17 cellular contexts compared by ENCODE assay signal in the genomic region with DNA sequence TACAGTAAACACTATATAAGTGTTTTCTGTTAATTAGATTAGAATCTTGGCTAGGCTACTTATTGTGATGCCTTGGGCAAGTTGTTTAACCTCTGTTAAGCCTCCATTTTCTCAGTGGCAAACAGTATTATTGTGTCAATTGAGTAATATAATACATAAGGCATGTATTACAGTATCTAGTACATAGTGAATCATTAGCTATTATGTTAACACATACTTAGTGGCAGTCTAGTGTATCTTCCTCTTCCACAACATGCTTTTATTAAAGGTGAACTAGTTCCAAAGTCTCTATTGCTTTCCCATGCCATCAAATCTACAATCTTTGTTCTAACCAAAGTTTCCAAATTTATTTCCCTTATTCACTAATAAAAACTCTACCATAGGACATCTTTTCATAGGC.
A peak's percentile ranks its signal among the peaks of the same experiment; 100 is the strongest.
DNase-seq lines count a peak whose midpoint lies in the region; ATAC-seq, FAIRE-seq and TF ChIP-seq lines count a peak whose summit lies in the region.
"Had no signal": no experiment of that assay in that cellular context is flagged by ENCODE, and none has a peak within 500 bp of the region (broad histone marks: within the 10 kb centered on the region; RNA-seq: fewer than 3 reads in every experiment).

No MANE protein-coding gene starts in this region.

- H2BK15ac ChIP-seq in IMR-90 (ENCODE audit: low read depth, low read length), result no peak overlapping the region

- CTCF ChIA-PET in IMR-90 (lab: Yijun Ruan, JAX) (no interaction called here), HepG2 (lab: Yijun Ruan, JAX; ENCODE audit: low intra/inter-chr PET ratio, low total read pairs) (no interaction called here)

- H3K14ac ChIP-seq in IMR-90 (replicated peaks; ENCODE audit: low read depth, low read length), result no peak overlapping the region

- no peaks in the 10 kb centered on the region for H3K79me1 ChIP-seq in IMR-90 (ENCODE audit: low read depth in 1 of 2, low read length in 2 of 2)

- H3K4me2 ChIP-seq in IMR-90 (ENCODE audit: low read depth, low read length), result no peak overlapping the region
- H3K4me2 ChIP-seq in HepG2 (ENCODE audit: low read depth, low read length), result peak overlapping the region; percentile 50; the same call in 1 of the 2 replicates

- no peaks in the 10 kb centered on the region for H3K79me2 ChIP-seq in HepG2 (ENCODE audit: insufficient read depth, low read length)

- dilution Hi-C loops in IMR-90 (cut with HindIII; ENCODE audit: low sequenced_read_pairs, unreplicated experiment), result no loop called here

- H4K91ac ChIP-seq in IMR-90 (ENCODE audit: insufficient read depth, low read depth, low read length), result no peak overlapping the region

- H3K4ac ChIP-seq in IMR-90 (ENCODE audit: low read depth, low read length), result no peak overlapping the region

- no peak overlapping the region for H4K8ac ChIP-seq in IMR-90 (ENCODE audit: low read depth in 2 of 2, low read length in 2 of 2)

- H2AK9ac ChIP-seq in IMR-90 (replicated peaks; ENCODE audit: low read depth, low read length, poor library complexity), result no peak overlapping the region

- H3K56ac ChIP-seq in IMR-90 (ENCODE audit: extremely low read depth, insufficient read depth, low read length), result no peak overlapping the region

- TF ChIP-seq POLR2A in IMR-90 (IDR thresholded peaks at IDR 0.05; ENCODE audit: low read depth, low read length) (no peak), HepG2 (IDR thresholded peaks at IDR 0.05; ENCODE audit: insufficient read depth in 1 of 2, low read depth in 2 of 2, low read length in 2 of 2) (no peak)

- H3K27ac ChIP-seq in IMR-90 (ENCODE audit: insufficient read depth, low read length) (no peak overlapping the region), HepG2 (ENCODE audit: extremely low read length, insufficient read depth, low read length) (peak overlapping the region; percentile 82), upper lobe of right lung (peak overlapping the region; percentile 3), right cardiac atrium (ENCODE audit: low read length) (no peak overlapping the region)

- H2BK5ac ChIP-seq in IMR-90 (ENCODE audit: low read depth, low read length, poor library complexity, severe bottlenecking), result no peak overlapping the region

- no peak overlapping the region for H3K4me3 ChIP-seq in IMR-90 (ENCODE audit: insufficient read depth, low read depth, low read length)
- H3K4me3 ChIP-seq in epithelial cell of esophagus (ENCODE audit: low read length), result no peak overlapping the region
- no peak overlapping the region for H3K4me3 ChIP-seq in HepG2 (replicated peaks in 1 of 3; ENCODE audit: insufficient read depth in 1 of 3, low read depth in 2 of 3, low read length in 3 of 3)
- H3K4me3 ChIP-seq in upper lobe of right lung, result no peak overlapping the region
- no peak overlapping the region for H3K4me3 ChIP-seq in right cardiac atrium (ENCODE audit: low read length)
- H3K4me3 ChIP-seq: HAP-1, MG63 had no signal

- no TSS peak for BruUV-seq in IMR-90 (replicated peaks; lab: Mats Ljungman, UMichigan)
- no TSS peak for BruUV-seq in HepG2 (replicated peaks; lab: Mats Ljungman, UMichigan)

- H3K9me3 ChIP-seq in IMR-90 (ENCODE audit: control insufficient read depth, insufficient read depth, low read length), result no peaks in the 10 kb centered on the region
- no peaks in the 10 kb centered on the region for H3K9me3 ChIP-seq in HepG2 (ENCODE audit: low read length)
- no peaks in the 10 kb centered on the region for H3K9me3 ChIP-seq in upper lobe of right lung
- no peaks in the 10 kb centered on the region for H3K9me3 ChIP-seq in right cardiac atrium (ENCODE audit: control insufficient read depth, low read length)
- H3K9me3 ChIP-seq: BE2C, HAP-1, MG63 had no signal

- no peaks in the 10 kb centered on the region for H3K27me3 ChIP-seq in IMR-90 (ENCODE audit: control insufficient read depth, insufficient read depth, low read length)
- no peaks in the 10 kb centered on the region for H3K27me3 ChIP-seq in HepG2 (ENCODE audit: control insufficient read depth in 1 of 2, insufficient read depth in 2 of 2, low read length in 2 of 2)
- no peaks in the 10 kb centered on the region for H3K27me3 ChIP-seq in upper lobe of right lung
- no peaks in the 10 kb centered on the region for H3K27me3 ChIP-seq in right cardiac atrium (ENCODE audit: control insufficient read depth, insufficient read depth)
- H3K27me3 ChIP-seq: BE2C, MG63 had no signal

- TF ChIP-seq RAD21 in IMR-90 (IDR thresholded peaks at IDR 0.05; ENCODE audit: low read length) (no peak), HepG2 (CRISPR knock-in tag; IDR thresholded peaks at IDR 0.05) (no peak)

- no peak overlapping the region for H2AFZ ChIP-seq in IMR-90 (replicated peaks; ENCODE audit: low read length, poor library complexity)
- no peak overlapping the region for H2AFZ ChIP-seq in HepG2 (ENCODE audit: low read length)

- ATAC-seq in IMR-90 (ENCODE audit: low read depth) (peak; percentile 57; the same call in 1 of the 2 replicates), HepG2 (peak; percentile 71), upper lobe of right lung (peak; percentile 15), right cardiac atrium (no peak)
- ATAC-seq: Panc1 had no signal

- H3K36me3 ChIP-seq in IMR-90 (ENCODE audit: control insufficient read depth, insufficient read depth, low read length), result no peaks in the 10 kb centered on the region
- no peaks in the 10 kb centered on the region for H3K36me3 ChIP-seq in HepG2 (replicated peaks in 1 of 2; ENCODE audit: control insufficient read depth in 1 of 2, insufficient read depth in 2 of 2, low read length in 2 of 2)
- no peaks in the 10 kb centered on the region for H3K36me3 ChIP-seq in upper lobe of right lung
- H3K36me3 ChIP-seq: BE2C, HAP-1, MG63 had no signal

- POLR2A ChIA-PET in IMR-90 (lab: Charles Lee; ENCODE audit: unreplicated experiment) (no interaction called here), HepG2 (lab: Yijun Ruan, JAX) (interaction anchor here (0.8 to 1.3 kb wide), 3 partner anchors 14 to 43 kb away, joined by 3 to 6 read pairs (median 3); no protein-coding TSS in a partner anchor)

- FAIRE-seq in HepG2 (lab: Jason Lieb, UNC), result no peak

- no peaks in the 10 kb centered on the region; the same call in 1 of the 2 replicates for H3K4me1 ChIP-seq in IMR-90 (ENCODE audit: control insufficient read depth, insufficient read depth, low read length)
- peaks cover 58% of the 10 kb centered on the region for H3K4me1 ChIP-seq in HepG2 (ENCODE audit: insufficient read depth, low read length)
- H3K4me1 ChIP-seq in upper lobe of right lung, result no peaks in the 10 kb centered on the region
- no peaks in the 10 kb centered on the region for H3K4me1 ChIP-seq in right cardiac atrium (ENCODE audit: control insufficient read depth, insufficient read depth, low read length)
- H3K4me1 ChIP-seq: BE2C, HAP-1 had no signal

- H4K20me1 ChIP-seq in IMR-90 (ENCODE audit: insufficient read depth, low read length), result no peaks in the 10 kb centered on the region
- H4K20me1 ChIP-seq in HepG2 (ENCODE audit: insufficient read depth, low read length), result no peaks in the 10 kb centered on the region

- H2BK120ac ChIP-seq in IMR-90 (ENCODE audit: low read depth, low read length), result no peak overlapping the region

- in situ Hi-C loops in IMR-90 (cut with MboI; ENCODE audit: low sequenced_read_pairs), result no loop called here
- in situ Hi-C loops in HepG2 (cut with HindIII; ENCODE audit: extremely low pct_ligation_motif_present, low pct_unique_long_range_greater_than_20kb), result no loop called here

- H3K9ac ChIP-seq in IMR-90 (ENCODE audit: low read depth, low read length) (no peak overlapping the region), HepG2 (ENCODE audit: insufficient read depth, low read depth, low read length) (peak overlapping the region; percentile 30)

- no peak overlapping the region for H3K18ac ChIP-seq in IMR-90 (ENCODE audit: low read depth, low read length)

- DNase-seq in IMR-90, result no peak
- DNase-seq in epithelial cell of esophagus (ENCODE audit: low read depth), result peak; percentile 62
- peak; percentile 28 for DNase-seq in HepG2 (ENCODE audit: low spot score)
- no peak for DNase-seq in upper lobe of right lung
- no peak for DNase-seq in ecto neural progenitor cell (ENCODE audit: low spot score)
- DNase-seq in right cardiac atrium, result no peak
- no peak for DNase-seq in T-helper 9 cell
- DNase-seq: BE2C, MG63, NCI-H1105, NCI-H187 treated with DMSO at 0.1 percent for 48 hours, NCI-H2171, NCI-H446 treated with DMSO at 0.1 percent for 48 hours, NCI-H748 treated with DMSO at 0.1 percent for 48 hours, Right ventricle myocardium superior had no signal

- intact Hi-C loops in IMR-90 (cut with micrococcal nuclease), result no loop called here
- intact Hi-C loops in HepG2 (cut with micrococcal nuclease; ENCODE audit: unreplicated experiment), result loop anchor here (2.0 kb wide), 2 partner anchors 29 to 41 kb away; no protein-coding TSS in a partner anchor
- intact Hi-C loops in upper lobe of right lung (cut with DNase I), result no loop called here
- intact Hi-C loops in right cardiac atrium (cut with DNase I), result no loop called here

- no peak overlapping the region for H4K5ac ChIP-seq in IMR-90 (ENCODE audit: low read depth, low read length)

- TF ChIP-seq EP300 in HepG2 (IDR thresholded peaks at IDR 0.05; ENCODE audit: low read depth in 2 of 2, low read length in 2 of 2), result no peak
- no peak for TF ChIP-seq EP300 in HepG2 (CRISPR knock-in tag; IDR thresholded peaks at IDR 0.05; ENCODE audit: borderline replicate concordance)

- H2AK5ac ChIP-seq in IMR-90 (ENCODE audit: low read depth, low read length), result no peak overlapping the region

- H2BK20ac ChIP-seq in IMR-90 (ENCODE audit: low read depth, low read length), result no peak overlapping the region

- TF ChIP-seq CTCF in IMR-90 (conservative IDR thresholded peaks at IDR 0.05; ENCODE audit: low read depth, low read length) (no peak), epithelial cell of esophagus (IDR thresholded peaks at IDR 0.05; ENCODE audit: insufficient read depth, low read depth, low read length, missing control alignments) (no peak), HepG2 (CRISPR knock-in tag; IDR thresholded peaks at IDR 0.05) (no peak), upper lobe of right lung (IDR thresholded peaks at IDR 0.05) (no peak)

- H3K23ac ChIP-seq in IMR-90 (ENCODE audit: low read depth, low read length), result no peak overlapping the region

- no peaks in the 10 kb centered on the region for H3K9me1 ChIP-seq in IMR-90 (ENCODE audit: insufficient read depth, low read length)

TF ChIP-seq in IMR-90, 13 proteins besides CTCF, POLR2A, EP300 and RAD21 (continues in another document):
- no peak for TF ChIP-seq MXI1 (IDR thresholded peaks at IDR 0.05; ENCODE audit: borderline replicate concordance, low read depth, low read length)
- TF ChIP-seq RCOR1 (IDR thresholded peaks at IDR 0.05; ENCODE audit: insufficient replicate concordance, low read length), result no peak
- TF ChIP-seq RFX5 (IDR thresholded peaks at IDR 0.05; ENCODE audit: low read depth, low read length), result no peak

TF ChIP-seq in HepG2, 621 proteins besides CTCF, POLR2A, EP300 and RAD21 (continues in another document):
- TF ChIP-seq ZNF224 (CRISPR knock-in tag; IDR thresholded peaks at IDR 0.05) (no peak), ZNF879 (CRISPR knock-in tag; IDR thresholded peaks at IDR 0.05) (no peak), ETV6 (CRISPR knock-in tag; conservative IDR thresholded peaks at IDR 0.05) (no peak), HNF4A (CRISPR knock-in tag; IDR thresholded peaks at IDR 0.05) (0 out of 2 replicates have a peak, but pooled peaks have one; percentile 21), WIZ (CRISPR knock-in tag; IDR thresholded peaks at IDR 0.05) (0 out of 2 replicates have a peak, but pooled peaks have one; percentile 3), ZBTB3 (CRISPR knock-in tag; IDR thresholded peaks at IDR 0.05; ENCODE audit: borderline replicate concordance, low read depth) (no peak)

Comparison
In these comparisons a context has a peak if more than half of its experiments do, and no peak if none do; other contexts are left out.
1. ATAC-seq: peak in IMR-90 (single experiment), HepG2 (single experiment) and upper lobe of right lung (single experiment); none in right cardiac atrium (0 of 2).
2. DNase-seq: peak in epithelial cell of esophagus (single experiment) and HepG2 (single experiment); none in IMR-90 (single experiment), upper lobe of right lung (single experiment), ecto neural progenitor cell (single experiment), right cardiac atrium (0 of 3) and T-helper 9 cell (single experiment).
3. H3K27ac ChIP-seq: peak in HepG2 (single experiment) and upper lobe of right lung (single experiment); none in IMR-90 (single experiment) and right cardiac atrium (single experiment).